ENCODE assay signal across 8 cellular contexts in the genomic region with DNA sequence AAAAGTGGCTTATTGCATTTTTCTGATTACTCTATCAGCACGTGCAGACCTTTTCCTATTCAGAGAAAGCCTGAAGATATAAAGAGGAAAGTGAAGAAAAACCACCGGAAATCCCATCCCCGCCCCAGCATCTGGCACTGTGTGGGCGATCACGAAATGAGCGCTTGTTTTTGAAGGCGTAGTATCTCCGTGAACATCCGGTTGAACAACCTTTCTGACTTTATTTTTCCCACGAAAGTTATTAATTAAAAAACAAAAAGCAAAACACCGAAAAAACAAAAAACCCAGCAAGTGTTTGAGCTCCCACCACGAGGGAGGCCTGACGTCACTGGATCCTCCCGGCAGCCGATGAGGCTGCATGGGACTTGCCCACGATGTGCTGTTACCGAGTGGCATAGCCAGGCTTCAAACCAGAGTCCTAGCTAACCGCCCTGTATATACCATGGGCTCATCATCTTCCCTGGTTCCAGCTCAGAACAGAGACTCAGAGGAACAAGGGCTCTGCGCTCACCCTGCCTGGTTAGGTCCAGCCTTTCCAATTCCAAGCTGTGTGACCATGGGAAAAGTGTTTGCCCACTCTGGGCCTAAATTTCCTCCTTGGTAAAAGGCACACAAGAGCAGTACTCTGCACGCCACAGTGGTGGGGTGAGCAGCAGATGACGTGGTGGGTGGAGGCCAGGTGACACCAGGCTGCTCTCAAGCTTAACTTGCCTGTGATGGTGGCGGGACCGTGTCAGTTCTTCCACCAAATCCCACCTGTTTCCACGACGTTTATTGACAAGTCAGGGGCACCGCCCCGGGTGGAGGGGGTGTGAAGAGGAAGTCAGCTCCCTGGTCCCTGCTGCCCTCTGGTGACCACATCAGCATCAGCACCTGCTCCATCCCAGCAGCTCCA. TPM values are rescaled to one million over a fixed set of nuclear protein-coding genes. Genes with fewer than 3 reads are reported as not detected.
DNase-seq lines count a peak whose midpoint lies in the region; ATAC-seq and TF ChIP-seq lines count a peak whose summit lies in the region.

No MANE protein-coding gene starts in this region.

- no peak for TF ChIP-seq POLR2A in suprapubic skin (IDR thresholded peaks at IDR 0.05)

- no peaks in the 10 kb centered on the region for H3K79me2 ChIP-seq in osteoblast (ENCODE audit: insufficient read depth, low read length)

- TF ChIP-seq EP300 in suprapubic skin (IDR thresholded peaks at IDR 0.05), result no peak

- DNase-seq in D341Med (ENCODE audit: low spot score) (peak; percentile 81), HPDE6-E6E7 (ENCODE audit: extremely low spot score) (peak; percentile 90), SHP77 (lab: John Stamatoyannopoulos, UW) (peak; percentile 64 to 84), activated gamma-delta T cell (lab: John Stamatoyannopoulos, UW) (peak; percentile 64), foreskin melanocyte (peak; percentile 52), osteoblast (ENCODE audit: insufficient read length, low spot score, missing footprints) (peak; percentile 94), suprapubic skin (ENCODE audit: low spot score in 2 of 2) (peak; percentile 89 to 91)

- H3K36me3 ChIP-seq in osteoblast (ENCODE audit: insufficient read depth, low read length), result peaks cover 13% of the 10 kb centered on the region
- peaks cover 9% of the 10 kb centered on the region for H3K36me3 ChIP-seq in suprapubic skin

- H3K27me3 ChIP-seq in osteoblast (ENCODE audit: insufficient read depth, low read length) (no peaks in the 10 kb centered on the region), suprapubic skin (no peaks in the 10 kb centered on the region)

- no peaks in the 10 kb centered on the region for H3K9me3 ChIP-seq in osteoblast (ENCODE audit: low read depth, low read length)
- no peaks in the 10 kb centered on the region for H3K9me3 ChIP-seq in suprapubic skin

- peaks cover 17% of the 10 kb centered on the region for H3K4me1 ChIP-seq in osteoblast (ENCODE audit: insufficient read depth, low read length)
- H3K4me1 ChIP-seq in suprapubic skin, result peaks cover 19% of the 10 kb centered on the region

- TF ChIP-seq CTCF in osteoblast (IDR thresholded peaks at IDR 0.05; ENCODE audit: extremely low read depth, low read depth, low read length), result peak; percentile 67
- peak; percentile 19 to 72 for TF ChIP-seq CTCF in suprapubic skin (IDR thresholded peaks at IDR 0.05)

- WGBS in suprapubic skin, result 11% methylated on average over 27 of the region's 27 CpGs

- peak; percentile 45 for ATAC-seq in GM21360 (IDR thresholded peaks at IDR 0.05; ENCODE audit: unreplicated experiment)

- peak overlapping the region; percentile 84 for H3K4me2 ChIP-seq in osteoblast (ENCODE audit: insufficient read depth, low read length)

- H4K20me1 ChIP-seq in osteoblast (ENCODE audit: insufficient read depth, low read length), result no peaks in the 10 kb centered on the region

- H3K4me3 ChIP-seq in osteoblast (ENCODE audit: insufficient read depth, low read length), result peak overlapping the region; percentile 61
- H3K4me3 ChIP-seq in suprapubic skin, result peak overlapping the region; percentile 27

- H3K27ac ChIP-seq in osteoblast (ENCODE audit: low read depth, low read length), result peak overlapping the region; percentile 66
- peak overlapping the region; percentile 63 for H3K27ac ChIP-seq in suprapubic skin

- peak overlapping the region; percentile 75 for H2AFZ ChIP-seq in osteoblast (ENCODE audit: low read length)

RNA-seq across cellular contexts. Expression of a gene that starts 34.3 kb away (rescaled TPM):
- total RNA-seq in osteoblast, result 10.1 and 13.8 TPM in 2 replicates
- 1 to 10 TPM in 1 of 4 donors, under 1 TPM in 3; 0.08 to 1.2 (median 0.23) TPM for total RNA-seq in suprapubic skin

RNA-seq across cellular contexts. Expression of a gene that starts 53.9 kb away (rescaled TPM):
- total RNA-seq in osteoblast (28.0 and 32.9 TPM in 2 replicates), suprapubic skin (10 to 100 TPM; 27.2 to 32.8 (median 30.5) TPM)

Comparison
In these comparisons a context has a peak if more than half of its experiments do, and no peak if none do; other contexts are left out.
1. Peak in every context shown above with its lines: DNase-seq, ATAC-seq, H3K4me3 ChIP-seq and H3K27ac ChIP-seq.